26 cellular contexts compared by ENCODE assay signal in genomic region chr17:79041041-79041570, GRCh38. TPM values are rescaled to one million over a fixed set of nuclear protein-coding genes. Genes with fewer than 3 reads are reported as not detected.
"Had no signal": no experiment of that assay in that cellular context is flagged by ENCODE, and none has a peak within 500 bp of the region (broad histone marks: within the 10 kb centered on the region; RNA-seq: fewer than 3 reads in every experiment).

No MANE protein-coding gene starts in this region.

- H3K4me3 ChIP-seq: ascending aorta, body of pancreas, MG63, Peyer's patch had no signal

- H3K36me3 Mint-ChIP-seq: activated naive CD4-positive, alpha-beta T cell treated with anti-CD3 and anti-CD28 coated beads, Interleukin-2, amount 50 U/mL, for 24 hours; IgD-negative memory B cell; WTC11 had no signal

- H3K27me3 ChIP-seq: ascending aorta, body of pancreas, MG63, Peyer's patch had no signal

- H3K27ac Mint-ChIP-seq: activated CD8-positive, alpha-beta T cell treated with anti-CD3 and anti-CD28 coated beads, Interleukin-2, amount 10 ng/mL, durations not matched to agents 7 days and 5 days; activated naive CD4-positive, alpha-beta T cell treated with anti-CD3 and anti-CD28 coated beads, Interleukin-2, amount 50 U/mL, for 24 hours; IgD-negative memory B cell; T-helper 17 cell; WTC11 had no signal

- DNase-seq: activated CD4-positive, alpha-beta T cell treated with anti-CD3 and anti-CD28 coated beads for 48 hours; activated CD4-positive, alpha-beta T cell treated with anti-CD3 and anti-CD28 coated beads, Interleukin-2, amount 50 U/mL, for 4 hours; activated CD4-positive, CD25-positive, alpha-beta regulatory T cell treated with anti-CD3 and anti-CD28 coated beads, Interleukin-2, amount 50 U/mL, for 72 hours; activated CD8-positive, alpha-beta memory T cell treated with anti-CD3 and anti-CD28 coated beads, Interleukin-2, amount 50 U/mL, for 48 hours; activated CD8-positive, alpha-beta T cell treated with anti-CD3 and anti-CD28 coated beads, Interleukin-2, amount 10 ng/mL, durations not matched to agents 7 days and 5 days; activated naive CD4-positive, alpha-beta T cell; activated T-cell treated with anti-CD3 and anti-CD28 coated beads, Interleukin-2, amount 50 U/mL, for 1 hour; body of pancreas; KG1; MG63; NCI-H1105 treated with DMSO at 0.1 percent for 48 hours; NCI-H1436 treated with DMSO at 0.1 percent for 48 hours; NCI-H187; NCI-H2081; NCI-H510A treated with DMSO at 0.1 percent for 48 hours; NCI-H69; NK-92 treated with Interleukin-12 subunit alpha and Interleukin-12 subunit beta, amount 100 ng/mL, for 24 hours; SIG-M5; T-helper 17 cell; T-helper 9 cell had no signal

- H3K27me3 Mint-ChIP-seq: activated naive CD4-positive, alpha-beta T cell treated with anti-CD3 and anti-CD28 coated beads, Interleukin-2, amount 50 U/mL, for 24 hours had no signal

- H3K27ac ChIP-seq: ascending aorta, body of pancreas, Peyer's patch had no signal

- FAIRE-seq: bronchial epithelial cell had no signal

- H3K9me3 Mint-ChIP-seq: activated naive CD4-positive, alpha-beta T cell treated with anti-CD3 and anti-CD28 coated beads, Interleukin-2, amount 50 U/mL, for 24 hours; IgD-negative memory B cell had no signal

- H3K36me3 ChIP-seq: MG63, Peyer's patch had no signal

- H3K4me3 Mint-ChIP-seq: activated CD8-positive, alpha-beta T cell treated with anti-CD3 and anti-CD28 coated beads, Interleukin-2, amount 10 ng/mL, durations not matched to agents 7 days and 5 days; activated naive CD4-positive, alpha-beta T cell treated with anti-CD3 and anti-CD28 coated beads, Interleukin-2, amount 50 U/mL, for 24 hours; IgD-negative memory B cell; T-helper 17 cell; WTC11 had no signal

- H3K9me3 ChIP-seq: ascending aorta, body of pancreas, MG63, Peyer's patch had no signal

RNA-seq across cellular contexts. Expression of gene C1QTNF1, which starts 17.1 kb away (rescaled TPM):
- total RNA-seq: activated CD8-positive, alpha-beta T cell treated with anti-CD3 and anti-CD28 coated beads, Interleukin-2, amount 10 ng/mL, durations not matched to agents 7 days and 5 days had no signal
- polyA plus RNA-seq: IgD-negative memory B cell had no signal
